ENCODE assay signal across 8 cellular contexts in genomic region chr19:45038931-45039893, GRCh38. TPM values are rescaled to one million over a fixed set of nuclear protein-coding genes. Genes with fewer than 3 reads are reported as not detected.
DNase-seq lines count a peak whose midpoint lies in the region; ATAC-seq and TF ChIP-seq lines count a peak whose summit lies in the region.

Gene CLASRP, plus strand, starts transcription at chr19:45039045. Its CDS starts 1,168 bp downstream, at chr19:45040213.

- peak; percentile 92 for ATAC-seq in activated naive CD8-positive, alpha-beta T cell treated with anti-CD3 and anti-CD28 coated beads, Interleukin-2, amount 10 ng/mL, durations not matched to agents 7 days and 5 days (ENCODE audit: low read depth)
- peak; percentile 99 for ATAC-seq in Right ventricle myocardium inferior

- peaks cover 23% of the 10 kb centered on the region for H3K4me1 Mint-ChIP-seq in HFFc6 (ENCODE audit: low read depth)
- H3K4me1 Mint-ChIP-seq in activated naive CD8-positive, alpha-beta T cell treated with anti-CD3 and anti-CD28 coated beads, Interleukin-2, amount 10 ng/mL, durations not matched to agents 7 days and 5 days: peaks cover 25% of the 10 kb centered on the region

- H3K27ac Mint-ChIP-seq in HFFc6: peak within 1 kb of the TSS; percentile 97
- H3K27ac Mint-ChIP-seq in activated naive CD8-positive, alpha-beta T cell treated with anti-CD3 and anti-CD28 coated beads, Interleukin-2, amount 10 ng/mL, durations not matched to agents 7 days and 5 days: peak within 1 kb of the TSS; percentile 97

- TF ChIP-seq CTCF in HFFc6 (IDR thresholded peaks at IDR 0.05): no peak; the same call in 1 of the 2 replicates
- no peak for TF ChIP-seq CTCF in parathyroid adenoma (IDR thresholded peaks at IDR 0.05)
- TF ChIP-seq CTCF in tibial artery (IDR thresholded peaks at IDR 0.05): no peak

- no peaks in the 10 kb centered on the region for H3K9me3 ChIP-seq in parathyroid adenoma (ENCODE audit: control insufficient read depth, low read length)
- no peaks in the 10 kb centered on the region for H3K9me3 ChIP-seq in tibial artery

- POLR2A ChIA-PET in activated naive CD8-positive, alpha-beta T cell treated with anti-CD3 and anti-CD28 coated beads, Interleukin-2, amount 10 ng/mL, durations not matched to agents 7 days and 5 days (lab: Charles Lee): interaction anchor here (0.6 to 2.3 kb wide), 17 partner anchors 8 to 269 kb away, joined by 3 to 17 read pairs (median 4); partner anchors contain the start of genes BLOC1S3, CLPTM1, PPP1R37 and RELB

- H2AFZ ChIP-seq in parathyroid adenoma: peak within 1 kb of the TSS; percentile 84

- peak within 1 kb of the TSS; percentile 92 for H3K4me3 Mint-ChIP-seq in HFFc6
- H3K4me3 Mint-ChIP-seq in activated naive CD8-positive, alpha-beta T cell treated with anti-CD3 and anti-CD28 coated beads, Interleukin-2, amount 10 ng/mL, durations not matched to agents 7 days and 5 days: peak within 1 kb of the TSS; percentile 96

- no peaks in the 10 kb centered on the region; the same call in 1 of the 2 replicates for H3K27me3 Mint-ChIP-seq in HFFc6 (ENCODE audit: insufficient read depth)
- H3K27me3 Mint-ChIP-seq in activated naive CD8-positive, alpha-beta T cell treated with anti-CD3 and anti-CD28 coated beads, Interleukin-2, amount 10 ng/mL, durations not matched to agents 7 days and 5 days: no peaks in the 10 kb centered on the region

- H3K4me3 ChIP-seq in parathyroid adenoma (ENCODE audit: low read depth, low read length): peak within 1 kb of the TSS; percentile 100
- H3K4me3 ChIP-seq in tibial artery: peak within 1 kb of the TSS; percentile 66 to 85

- H3K27ac ChIP-seq in parathyroid adenoma: peak within 1 kb of the TSS; percentile 95
- H3K27ac ChIP-seq in tibial artery: peak within 1 kb of the TSS; percentile 73 to 92

- peaks cover 43% of the 10 kb centered on the region for H3K79me2 ChIP-seq in parathyroid adenoma

- H3K36me3 Mint-ChIP-seq in HFFc6 (ENCODE audit: low read depth): peaks cover 19% of the 10 kb centered on the region
- H3K36me3 Mint-ChIP-seq in activated naive CD8-positive, alpha-beta T cell treated with anti-CD3 and anti-CD28 coated beads, Interleukin-2, amount 10 ng/mL, durations not matched to agents 7 days and 5 days: peaks cover 27% of the 10 kb centered on the region

- H3K9ac ChIP-seq in parathyroid adenoma: peak within 1 kb of the TSS; percentile 94

- no peaks in the 10 kb centered on the region for H3K27me3 ChIP-seq in parathyroid adenoma (ENCODE audit: control insufficient read depth, insufficient read depth, low read length)
- H3K27me3 ChIP-seq in tibial artery: no peaks in the 10 kb centered on the region

- peak; percentile 47 for DNase-seq in GM04503 (ENCODE audit: low read depth)
- peak; percentile 83 for DNase-seq in HFFc6
- peak; percentile 75 for DNase-seq in NCI-H1092 (lab: John Stamatoyannopoulos, UW)
- DNase-seq in SW 1271 (lab: John Stamatoyannopoulos, UW): peak; percentile 46 to 80
- peak; percentile 93 for DNase-seq in activated naive CD8-positive, alpha-beta T cell treated with anti-CD3 and anti-CD28 coated beads, Interleukin-2, amount 10 ng/mL, durations not matched to agents 7 days and 5 days
- DNase-seq in Right ventricle myocardium inferior (ENCODE audit: missing footprints): peak; percentile 96
- DNase-seq in tibial artery: peak; percentile 88 to 95

- no peaks in the 10 kb centered on the region for H3K36me3 ChIP-seq in parathyroid adenoma (ENCODE audit: control insufficient read depth, insufficient read depth, low read length)
- peaks cover 31 to 62% (median 53%) of the 10 kb centered on the region in 3 donors for H3K36me3 ChIP-seq in tibial artery

- no peaks in the 10 kb centered on the region for H3K9me3 Mint-ChIP-seq in HFFc6
- H3K9me3 Mint-ChIP-seq in activated naive CD8-positive, alpha-beta T cell treated with anti-CD3 and anti-CD28 coated beads, Interleukin-2, amount 10 ng/mL, durations not matched to agents 7 days and 5 days: no peaks in the 10 kb centered on the region

- intact Hi-C loops in Right ventricle myocardium inferior (cut with DNase I): loop anchor here (2.0 kb wide), 1 partner anchor 38 kb away; the partner anchor contains the start of gene RELB
- intact Hi-C loops in tibial artery (cut with DNase I; ENCODE audit: low total_unique reads): no loop called here

- H3K4me2 ChIP-seq in parathyroid adenoma (ENCODE audit: low read length): peak within 1 kb of the TSS; percentile 91

- H3K4me1 ChIP-seq in parathyroid adenoma (peaks cover 10% of the 10 kb centered on the region), tibial artery (peaks cover 0 to 38% (median 30%) of the 10 kb centered on the region in 4 donors)

RNA-seq across cellular contexts. Expression of gene CLASRP, which starts in this region (rescaled TPM):
- total RNA-seq in HFFc6 (2021; fragmentation: NEBNext Ultra II Directional; extraction: Animal tissue kit (Norgen Biotek cat#: 25700)): 10 to 100 TPM; 29.9 to 42.9 (median 37.3) TPM
- total RNA-seq in activated naive CD8-positive, alpha-beta T cell treated with anti-CD3 and anti-CD28 coated beads, Interleukin-2, amount 10 ng/mL, durations not matched to agents 7 days and 5 days: 100 to 1,000 TPM; 128 to 129 TPM
- 33.4 TPM for total RNA-seq in Right ventricle myocardium inferior

Comparison
In these comparisons a context has a peak if more than half of its experiments do, and no peak if none do; other contexts are left out.
1. Peak in every context shown above with its lines: DNase-seq, ATAC-seq, H3K4me3 ChIP-seq and H3K27ac ChIP-seq.